20 cellular contexts compared by ENCODE assay signal in genomic region chr3:4774531-4774930, GRCh38.
"Had no signal": no experiment of that assay in that cellular context is flagged by ENCODE, and none has a peak within 500 bp of the region (broad histone marks: within the 10 kb centered on the region; RNA-seq: fewer than 3 reads in every experiment).

No MANE protein-coding gene starts in this region.

- H3K4me3 Mint-ChIP-seq: activated CD8-positive, alpha-beta T cell treated with anti-CD3 and anti-CD28 coated beads, Interleukin-2, amount 10 ng/mL, durations not matched to agents 7 days and 5 days; activated naive CD4-positive, alpha-beta T cell treated with anti-CD3 and anti-CD28 coated beads, Interleukin-2, amount 10 ng/mL, durations not matched to agents 7 days and 5 days; naive thymus-derived CD4-positive, alpha-beta T cell had no signal

- H3K27ac ChIP-seq: brain microvascular endothelial cell, lower lobe of right lung, prostate gland, right lobe of liver, spleen had no signal

- H3K27me3 Mint-ChIP-seq: activated naive CD4-positive, alpha-beta T cell treated with anti-CD3 and anti-CD28 coated beads, Interleukin-2, amount 10 ng/mL, durations not matched to agents 7 days and 5 days; naive thymus-derived CD4-positive, alpha-beta T cell had no signal

- H3K9me3 ChIP-seq: lower lobe of right lung, prostate gland, right lobe of liver, spleen had no signal

- H3K27me3 ChIP-seq: brain microvascular endothelial cell, right lobe of liver, spleen had no signal

- H3K4me1 ChIP-seq: right lobe of liver had no signal

- H3K36me3 ChIP-seq: brain microvascular endothelial cell, prostate gland, right lobe of liver had no signal

- H3K4me3 ChIP-seq: lower lobe of right lung, prostate gland, right lobe of liver, spleen had no signal

- ATAC-seq: activated CD8-positive, alpha-beta T cell treated with anti-CD3 and anti-CD28 coated beads, Interleukin-2, amount 10 ng/mL, durations not matched to agents 7 days and 5 days; esophagus mucosa; lower lobe of right lung; naive thymus-derived CD4-positive, alpha-beta T cell; right lobe of liver had no signal

- H3K9me3 Mint-ChIP-seq: activated naive CD4-positive, alpha-beta T cell treated with anti-CD3 and anti-CD28 coated beads, Interleukin-2, amount 10 ng/mL, durations not matched to agents 7 days and 5 days had no signal

- H3K27ac Mint-ChIP-seq: activated CD8-positive, alpha-beta T cell treated with anti-CD3 and anti-CD28 coated beads, Interleukin-2, amount 10 ng/mL, durations not matched to agents 7 days and 5 days; activated naive CD4-positive, alpha-beta T cell treated with anti-CD3 and anti-CD28 coated beads, Interleukin-2, amount 10 ng/mL, durations not matched to agents 7 days and 5 days had no signal

- DNase-seq: activated CD4-positive, CD25-positive, alpha-beta regulatory T cell treated with anti-CD3 and anti-CD28 coated beads, Interleukin-2, amount 50 U/mL, for 72 hours; activated CD8-positive, alpha-beta memory T cell treated with anti-CD3 and anti-CD28 coated beads, Interleukin-2, amount 50 U/mL, for 48 hours; activated CD8-positive, alpha-beta T cell treated with anti-CD3 and anti-CD28 coated beads, Interleukin-2, amount 10 ng/mL, durations not matched to agents 7 days and 5 days; activated naive CD4-positive, alpha-beta T cell treated with anti-CD3 and anti-CD28 coated beads, Interleukin-2, amount 10 ng/mL, durations not matched to agents 7 days and 5 days; amygdala; brain microvascular endothelial cell; hypothalamus; kidney glomerular epithelial cell; lower lobe of right lung; midbrain; naive thymus-derived CD4-positive, alpha-beta T cell; occipital lobe; right lobe of liver; spleen; stimulated activated CD4-positive, alpha-beta T cell treated with anti-CD3 and anti-CD28 coated beads, Interleukin-1b, Interleukin-23, amount 100 ng/mL, for 48 hours; stimulated activated naive CD4-positive, alpha-beta T cell; substantia nigra; trophoblast cell had no signal
